7 cellular contexts compared by ENCODE assay signal in the genomic region with DNA sequence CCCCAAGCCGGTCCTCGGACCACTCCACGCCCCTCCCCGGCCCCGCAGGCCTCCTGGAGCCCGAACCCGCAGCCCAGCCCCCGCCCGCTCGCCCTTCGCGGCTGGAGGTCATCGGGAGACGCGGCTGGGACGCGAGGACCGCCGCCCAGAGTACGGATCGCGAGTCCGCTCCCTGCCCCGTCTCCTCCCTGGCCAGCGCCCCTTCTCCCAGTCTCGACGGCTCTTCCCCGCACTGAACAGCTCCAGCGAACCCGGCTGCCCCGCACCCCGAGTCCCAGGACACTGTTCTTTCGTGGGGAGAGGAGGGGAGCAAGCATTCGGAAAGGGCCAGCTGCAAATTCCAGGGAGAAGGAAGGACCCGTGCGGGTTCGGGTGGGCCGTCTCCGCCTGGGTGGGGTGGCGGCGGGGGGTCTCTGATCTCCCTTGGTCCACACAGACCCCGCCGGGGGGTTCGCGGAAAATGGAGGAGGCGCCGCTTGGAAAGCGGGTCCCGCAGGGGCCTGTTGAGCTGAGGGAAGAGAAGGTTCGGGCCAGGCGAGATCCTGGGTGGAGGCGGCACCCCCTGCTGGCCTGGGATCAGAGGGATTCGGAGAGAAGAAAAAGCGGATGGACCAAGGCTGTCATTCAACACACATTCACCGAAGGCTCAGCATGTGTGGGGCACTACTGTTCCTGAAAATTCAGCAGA. TPM values are rescaled to one million over a fixed set of nuclear protein-coding genes. Genes with fewer than 3 reads are reported as not detected.
A peak's percentile ranks its signal among the peaks of the same experiment; 100 is the strongest.
DNase-seq lines count a peak whose midpoint lies in the region; ATAC-seq and TF ChIP-seq lines count a peak whose summit lies in the region.

No MANE protein-coding gene starts in this region.

- H4K20me1 ChIP-seq in DND-41 (ENCODE audit: insufficient read depth, low read length): 0 out of 2 replicates have a peak, but pooled peaks cover 3% of the 10 kb centered on the region

- H3K9ac ChIP-seq in DND-41 (ENCODE audit: low read depth, low read length) (peak overlapping the region; percentile 62; the same call in 1 of the 2 replicates), HUES6 (ENCODE audit: low read length) (no peak overlapping the region), endocrine pancreas (ENCODE audit: control insufficient read depth, insufficient read depth, low read length) (peak overlapping the region; percentile 11)

- 1 to 2% methylated on average over 39 to 47 of the region's 55 CpGs for WGBS in mesodermal cell (ENCODE audit: insufficient coverage in 2 of 2), 2 experiments
- 1 to 2% methylated on average over 28 to 42 of the region's 55 CpGs for WGBS in tibial nerve, 2 donors

- peaks cover 7% of the 10 kb centered on the region for H3K79me2 ChIP-seq in DND-41 (ENCODE audit: insufficient read depth, low read length)

- H3K27me3 Mint-ChIP-seq in T-helper 17 cell: peaks cover 14% of the 10 kb centered on the region

- H3K9me3 ChIP-seq in DND-41 (ENCODE audit: insufficient read depth, low read length, severe bottlenecking) (no peaks in the 10 kb centered on the region), HUES6 (ENCODE audit: control insufficient read depth, insufficient read depth, low read depth, low read length) (no peaks in the 10 kb centered on the region), T-helper 17 cell (ENCODE audit: control insufficient read depth, low read length, poor library complexity, severe bottlenecking) (no peaks in the 10 kb centered on the region), endocrine pancreas (ENCODE audit: control insufficient read depth, low read length) (no peaks in the 10 kb centered on the region), mesodermal cell (ENCODE audit: control insufficient read depth, low read length) (no peaks in the 10 kb centered on the region), tibial nerve (no peaks in the 10 kb centered on the region)

- H3K4me3 Mint-ChIP-seq in T-helper 17 cell: peak overlapping the region; percentile 87

- peak overlapping the region; percentile 86 for H3K4me2 ChIP-seq in DND-41 (ENCODE audit: insufficient read depth, low read length)

- H3K36me3 ChIP-seq in DND-41 (ENCODE audit: insufficient read depth, low read length): no peaks in the 10 kb centered on the region
- no peaks in the 10 kb centered on the region for H3K36me3 ChIP-seq in HUES6 (ENCODE audit: control insufficient read depth, insufficient read depth, low read length)
- H3K36me3 ChIP-seq in endocrine pancreas (ENCODE audit: control insufficient read depth, insufficient read depth, low read length): no peaks in the 10 kb centered on the region
- H3K36me3 ChIP-seq in mesodermal cell (ENCODE audit: control insufficient read depth, insufficient read depth, low read length): no peaks in the 10 kb centered on the region
- H3K36me3 ChIP-seq in tibial nerve: no peaks in the 10 kb centered on the region

- H2AFZ ChIP-seq in DND-41 (ENCODE audit: low read depth, low read length): peak overlapping the region; percentile 68; the same call in 1 of the 2 replicates

- H3K4me1 Mint-ChIP-seq in T-helper 17 cell: peaks cover 17% of the 10 kb centered on the region

- H3K27ac Mint-ChIP-seq in T-helper 17 cell: peak overlapping the region; percentile 14

- no peaks in the 10 kb centered on the region for H3K36me3 Mint-ChIP-seq in T-helper 17 cell (ENCODE audit: low read depth)

- H3K4me1 ChIP-seq in DND-41 (ENCODE audit: insufficient read depth, low read length) (peaks cover 26% of the 10 kb centered on the region), HUES6 (ENCODE audit: control insufficient read depth, insufficient read depth, low read length) (peaks cover 9% of the 10 kb centered on the region; the same call in 1 of the 2 replicates), endocrine pancreas (ENCODE audit: control insufficient read depth, insufficient read depth, low read length) (no peaks in the 10 kb centered on the region), mesodermal cell (ENCODE audit: control insufficient read depth, insufficient read depth, low read length, poor library complexity, severe bottlenecking) (peaks cover under 1% of the 10 kb centered on the region), tibial nerve (peaks cover 0 to 59% (median 32%) of the 10 kb centered on the region in 4 donors)

- DNase-seq in DND-41: peak; percentile 35
- no peak for DNase-seq in T-helper 17 cell
- peak; percentile 60 to 77 for DNase-seq in tibial nerve (ENCODE audit: low spot score in 2 of 2)
- DNase-seq in kidney glomerular epithelial cell (lab: John Stamatoyannopoulos, UW): no peak

- no peak for TF ChIP-seq POLR2A in tibial nerve (IDR thresholded peaks at IDR 0.05)

- H3K4me3 ChIP-seq in DND-41 (ENCODE audit: low read depth in 1 of 2, low read length in 2 of 2): peak overlapping the region; percentile 39 to 62
- H3K4me3 ChIP-seq in HUES6 (ENCODE audit: low read depth, low read length): peak overlapping the region; percentile 58
- no peak overlapping the region for H3K4me3 ChIP-seq in endocrine pancreas (ENCODE audit: control insufficient read depth, insufficient read depth, low read length)
- H3K4me3 ChIP-seq in mesodermal cell (ENCODE audit: extremely low read depth, insufficient read depth, low read length, poor library complexity, severe bottlenecking): peak overlapping the region; percentile 42
- H3K4me3 ChIP-seq in tibial nerve: peak overlapping the region; percentile 42 to 68 (median 50)

- TF ChIP-seq CTCF in DND-41 (IDR thresholded peaks at IDR 0.05; ENCODE audit: borderline replicate concordance, extremely low read depth, low read length, poor library complexity, severe bottlenecking) (peak; percentile 52), tibial nerve (IDR thresholded peaks at IDR 0.05) (peak; percentile 44 to 74 (median 62))

- ATAC-seq in DND-41 (ENCODE audit: insufficient read depth, low read depth) (no peak), T-helper 17 cell (no peak)

- H3K27me3 ChIP-seq in DND-41 (ENCODE audit: insufficient read depth, low read length, poor library complexity) (peaks cover 34% of the 10 kb centered on the region), HUES6 (ENCODE audit: control insufficient read depth, insufficient read depth, low read length) (peaks cover 88% of the 10 kb centered on the region), endocrine pancreas (ENCODE audit: control insufficient read depth, insufficient read depth, low read length) (no peaks in the 10 kb centered on the region), tibial nerve (peaks cover 0 to 59% of the 10 kb centered on the region in 2 donors)

- H3K27ac ChIP-seq in DND-41 (ENCODE audit: low read length) (no peak overlapping the region), HUES6 (ENCODE audit: low read depth, low read length) (no peak overlapping the region), mesodermal cell (ENCODE audit: low read depth, low read length, severe bottlenecking) (no peak overlapping the region), tibial nerve (peak overlapping the region in 1 of 4 donors; percentile 42)

- TF ChIP-seq EP300 in tibial nerve (IDR thresholded peaks at IDR 0.05): no peak

RNA-seq across cellular contexts. Expression of gene RTN4RL1, which starts 0.6 kb away (rescaled TPM):
- total RNA-seq in T-helper 17 cell: under 1 TPM; 0.21 to 0.90 TPM
- 0.52 TPM for polyA plus RNA-seq in mesodermal cell (2013, experiment 1 of 2)
- 0.56 TPM for polyA plus RNA-seq in mesodermal cell (2013, experiment 2 of 2)
- total RNA-seq in tibial nerve: 10 to 100 TPM in 1 of 4 donors, 1 to 10 TPM in 3; 7.3 to 12.6 (median 7.8) TPM

RNA-seq across cellular contexts. Expression of gene DPH1, which starts 4.2 kb away (rescaled TPM):
- total RNA-seq in T-helper 17 cell (10 to 100 TPM; 85.1 to 92.6 TPM), tibial nerve (100 to 1,000 TPM in 1 of 4 donors, 10 to 100 TPM in 3; 56.3 to 137 (median 63.9) TPM)
- 23.9 TPM for polyA plus RNA-seq in mesodermal cell (2013, experiment 1 of 2)
- 26.9 TPM for polyA plus RNA-seq in mesodermal cell (2013, experiment 2 of 2)

RNA-seq across cellular contexts. Expression of gene OVCA2, which starts 16.1 kb away (rescaled TPM):
- 10 to 100 TPM; 28.4 to 35.2 TPM for total RNA-seq in T-helper 17 cell
- 25.9 TPM for polyA plus RNA-seq in mesodermal cell (2013, experiment 1 of 2)
- 25.3 TPM for polyA plus RNA-seq in mesodermal cell (2013, experiment 2 of 2)
- total RNA-seq in tibial nerve: 10 to 100 TPM; 18.6 to 37.3 (median 35.0) TPM

RNA-seq across cellular contexts. Expression of gene HIC1, which starts 29.1 kb away (rescaled TPM):
- total RNA-seq in T-helper 17 cell (1 to 10 TPM; 4.6 to 8.1 TPM), tibial nerve (10 to 100 TPM; 27.6 to 64.7 (median 50.0) TPM)
- 1.3 TPM for polyA plus RNA-seq in mesodermal cell (2013, experiment 1 of 2)
- polyA plus RNA-seq in mesodermal cell (2013, experiment 2 of 2): 2.1 TPM

Comparison
In these comparisons a context has a peak if more than half of its experiments do, and no peak if none do; other contexts are left out.
1. DNase-seq: peak in DND-41 (single experiment) and tibial nerve (2 of 2); none in T-helper 17 cell (0 of 3) and kidney glomerular epithelial cell (single experiment).
2. RNA of gene RTN4RL1, which starts 0.6 kb away (total RNA-seq): 7.3 to 12.6 TPM in tibial nerve; 0.21 to 0.90 TPM in T-helper 17 cell; every median in the first group is over 4 times any median in the second.